In the genomic region with DNA sequence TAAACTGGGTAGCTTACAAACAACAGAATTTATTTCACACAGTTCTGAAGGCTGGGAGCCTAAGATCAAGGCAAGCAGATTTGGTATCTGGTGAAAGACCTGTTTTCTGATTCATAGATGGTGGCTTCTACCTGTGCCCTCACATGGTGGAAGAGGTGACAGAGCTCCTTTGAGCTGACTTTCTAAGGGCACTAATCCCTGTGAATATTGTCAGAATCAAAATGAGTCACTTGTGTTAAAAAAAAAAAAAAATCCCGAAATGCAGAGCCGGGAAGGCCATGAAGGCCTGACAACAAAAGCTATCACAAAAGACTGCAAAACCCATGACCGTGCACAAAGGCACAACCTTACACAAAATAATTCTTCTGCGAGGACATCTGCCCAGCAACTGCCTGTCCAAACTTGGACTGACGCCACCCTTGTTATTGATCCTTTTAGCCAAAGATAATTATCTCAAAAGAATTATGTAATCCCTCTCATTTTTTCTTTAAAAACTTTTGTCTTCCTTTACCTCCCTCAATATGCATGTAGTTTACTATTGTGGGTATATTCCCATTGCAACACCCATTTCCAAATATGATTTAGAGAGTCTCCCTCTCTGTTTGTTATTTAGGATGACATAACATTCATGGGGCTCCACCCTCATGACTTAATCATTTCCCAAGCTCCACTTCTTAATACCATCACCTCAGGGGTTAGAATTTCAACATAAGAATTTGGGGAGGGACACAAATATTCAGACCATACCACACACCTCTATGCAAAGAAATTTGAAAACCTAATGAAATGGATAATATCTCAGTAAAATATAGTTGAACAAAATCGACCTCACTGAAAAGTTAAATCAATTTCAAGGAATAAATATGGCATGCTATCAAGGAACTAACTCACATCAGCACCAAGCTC, we compare ENCODE assay signal across 13 cellular contexts. TPM values are rescaled to one million over a fixed set of nuclear protein-coding genes. Genes with fewer than 3 reads are reported as not detected.
A peak's percentile ranks its signal among the peaks of the same experiment; 100 is the strongest.
DNase-seq lines count a peak whose midpoint lies in the region; ATAC-seq and TF ChIP-seq lines count a peak whose summit lies in the region.
"Had no signal": no experiment of that assay in that cellular context is flagged by ENCODE, and none has a peak within 500 bp of the region (broad histone marks: within the 10 kb centered on the region; RNA-seq: fewer than 3 reads in every experiment).

No MANE protein-coding gene starts in this region.

- H3K9me3 ChIP-seq in SK-N-SH (no peaks in the 10 kb centered on the region; the same call in 1 of the 2 replicates), Panc1 (ENCODE audit: control insufficient read depth, insufficient read depth, low read depth, low read length) (peaks cover 8% of the 10 kb centered on the region; the same call in 1 of the 2 replicates)
- H3K9me3 ChIP-seq: uterus had no signal

- 0 out of 2 replicates have a peak, but pooled peaks cover 4% of the 10 kb centered on the region for H3K9me3 Mint-ChIP-seq in HFFc6

- H2AFZ ChIP-seq in SK-N-SH (ENCODE audit: low read depth): no peak overlapping the region

- TF ChIP-seq CTCF in SK-N-SH (IDR thresholded peaks at IDR 0.05): no peak
- no peak for TF ChIP-seq CTCF in Panc1 (IDR thresholded peaks at IDR 0.05)
- no peak for TF ChIP-seq CTCF in HFFc6 (IDR thresholded peaks at IDR 0.05)

- TF ChIP-seq EP300 in SK-N-SH (IDR thresholded peaks at IDR 0.05; ENCODE audit: borderline replicate concordance in 1 of 2, low read depth in 1 of 2, low read length in 1 of 2): no peak

- no peaks in the 10 kb centered on the region for H3K4me1 ChIP-seq in SK-N-SH (ENCODE audit: control insufficient read depth in 1 of 2, insufficient read depth in 2 of 2, low read depth in 1 of 2, low read length in 1 of 2)
- H3K4me1 ChIP-seq in Panc1 (ENCODE audit: control insufficient read depth, insufficient read depth, low read length): peaks cover 21% of the 10 kb centered on the region; the same call in 1 of the 2 replicates
- H3K4me1 ChIP-seq: uterus had no signal

- intact Hi-C loops in Panc1 (cut with micrococcal nuclease; ENCODE audit: unreplicated experiment): no loop called here

- no peaks in the 10 kb centered on the region for H3K79me2 ChIP-seq in SK-N-SH (ENCODE audit: insufficient read depth)

- no peak overlapping the region for H3K4me2 ChIP-seq in SK-N-SH

- H3F3A ChIP-seq in SK-N-SH (replicated peaks; ENCODE audit: insufficient read depth): no peaks in the 10 kb centered on the region

- H3K36me3 Mint-ChIP-seq in HFFc6 (ENCODE audit: low read depth): no peaks in the 10 kb centered on the region

- CTCF ChIA-PET in SK-N-SH (lab: Yijun Ruan, JAX) (interaction anchor here (1.0 to 2.8 kb wide), 7 partner anchors 10 to 244 kb away, joined by 3 to 12 read pairs (median 4); a partner anchor contains a TSS), Panc1 (lab: Charles Lee) (no interaction called here)

- H3K4me3 ChIP-seq in SK-N-SH (ENCODE audit: low read depth in 2 of 2, low read length in 1 of 2): no peak overlapping the region
- H3K4me3 ChIP-seq in Panc1 (ENCODE audit: low read depth in 2 of 2, low read length in 2 of 2): no peak overlapping the region
- H3K4me3 ChIP-seq: uterus had no signal

- no peaks in the 10 kb centered on the region for H3K36me3 ChIP-seq in SK-N-SH (replicated peaks in 1 of 2; ENCODE audit: control insufficient read depth in 1 of 2, insufficient read depth in 2 of 2, low read length in 1 of 2)
- H3K36me3 ChIP-seq in Panc1 (ENCODE audit: control insufficient read depth, insufficient read depth, low read length): no peaks in the 10 kb centered on the region
- H3K36me3 ChIP-seq: uterus had no signal

- no peaks in the 10 kb centered on the region for H4K20me1 ChIP-seq in SK-N-SH (ENCODE audit: insufficient read depth)

- POLR2A ChIA-PET in SK-N-SH (lab: Yijun Ruan, JAX) (no interaction called here), Panc1 (lab: Charles Lee) (no interaction called here)

- H3K27ac ChIP-seq in SK-N-SH (ENCODE audit: low read depth in 2 of 2, low read length in 1 of 2): no peak overlapping the region
- H3K27ac ChIP-seq in Panc1 (ENCODE audit: low read length): peak overlapping the region; percentile 65; the same call in 1 of the 2 replicates
- H3K27ac ChIP-seq: uterus had no signal

- no peak for TF ChIP-seq RAD21 in SK-N-SH (IDR thresholded peaks at IDR 0.05; ENCODE audit: low read length)

- no peaks in the 10 kb centered on the region for H3K27me3 ChIP-seq in SK-N-SH (ENCODE audit: insufficient read depth)
- no peaks in the 10 kb centered on the region for H3K27me3 ChIP-seq in Panc1 (ENCODE audit: control insufficient read depth, insufficient read depth, low read length)
- H3K27me3 ChIP-seq: uterus had no signal

- no TSS peak for BruUV-seq in Panc1 (replicated peaks; lab: Mats Ljungman, UMichigan)

- no peak for DNase-seq in SK-N-SH
- DNase-seq in Panc1 (ENCODE audit: low read depth, low spot score): no peak
- no peak for DNase-seq in HFFc6
- no peak for DNase-seq in stimulated activated CD4-positive, alpha-beta T cell treated with anti-CD3 and anti-CD28 coated beads, Interleukin-2, amount 100 ng/mL, for 24 hours
- DNase-seq: amygdala; effector memory CD4-positive, alpha-beta T cell; hypothalamus; NCI-H1092 treated with DMSO at 0.1 percent for 48 hours; uterus had no signal

- no peak overlapping the region for H3K9ac ChIP-seq in SK-N-SH

- in situ Hi-C loops in Panc1 (cut with HindIII; ENCODE audit: low pct_unique_long_range_greater_than_20kb, low sequenced_read_pairs): no loop called here

- WGBS in SK-N-SH (ENCODE audit: low lambda C conversion rate): 64% methylated on average over 6 of the region's 6 CpGs

- no peak overlapping the region for H3K27ac Mint-ChIP-seq in HFFc6

- H3K27me3 Mint-ChIP-seq in HFFc6 (ENCODE audit: insufficient read depth): no peaks in the 10 kb centered on the region; the same call in 1 of the 2 replicates

- no peak overlapping the region for H3K4me3 Mint-ChIP-seq in HFFc6

- no peaks in the 10 kb centered on the region for H3K9me2 ChIP-seq in SK-N-SH

- peaks cover 15% of the 10 kb centered on the region for H3K4me1 Mint-ChIP-seq in HFFc6 (ENCODE audit: low read depth)

- no peak for ATAC-seq in SK-N-SH treated with all-trans-retinoic acid at 6 μM for 48 hours
- ATAC-seq in Panc1: peak; percentile 74
- peak; percentile 97 for ATAC-seq in esophagus mucosa
- no peak for ATAC-seq in GM18498 (IDR thresholded peaks at IDR 0.05; ENCODE audit: unreplicated experiment)
- no peak for ATAC-seq in GM18867 (IDR thresholded peaks at IDR 0.05; ENCODE audit: unreplicated experiment)

TF ChIP-seq in SK-N-SH, 30 proteins besides CTCF, POLR2A, EP300 and RAD21:
- TF ChIP-seq GATA2 (CRISPR knock-in tag; IDR thresholded peaks at IDR 0.05): no peak
- TF ChIP-seq TEAD4 (IDR thresholded peaks at IDR 0.05; ENCODE audit: borderline replicate concordance, insufficient read depth): peak; percentile 38; the same call in 1 of the 2 replicates
- TF ChIP-seq RCOR1 (IDR thresholded peaks at IDR 0.05; ENCODE audit: low read length): no peak

TF ChIP-seq in SK-N-SH treated with all-trans-retinoic acid at 6 μM for 48 hours, 23 proteins besides CTCF, POLR2A, EP300 and RAD21:
- no peak for TF ChIP-seq OSR1 (CRISPR knock-in tag; IDR thresholded peaks at IDR 0.05)
- no peak for TF ChIP-seq ZNF565 (CRISPR knock-in tag; conservative IDR thresholded peaks at IDR 0.05; ENCODE audit: low read depth)
- TF ChIP-seq, protein P1, sequence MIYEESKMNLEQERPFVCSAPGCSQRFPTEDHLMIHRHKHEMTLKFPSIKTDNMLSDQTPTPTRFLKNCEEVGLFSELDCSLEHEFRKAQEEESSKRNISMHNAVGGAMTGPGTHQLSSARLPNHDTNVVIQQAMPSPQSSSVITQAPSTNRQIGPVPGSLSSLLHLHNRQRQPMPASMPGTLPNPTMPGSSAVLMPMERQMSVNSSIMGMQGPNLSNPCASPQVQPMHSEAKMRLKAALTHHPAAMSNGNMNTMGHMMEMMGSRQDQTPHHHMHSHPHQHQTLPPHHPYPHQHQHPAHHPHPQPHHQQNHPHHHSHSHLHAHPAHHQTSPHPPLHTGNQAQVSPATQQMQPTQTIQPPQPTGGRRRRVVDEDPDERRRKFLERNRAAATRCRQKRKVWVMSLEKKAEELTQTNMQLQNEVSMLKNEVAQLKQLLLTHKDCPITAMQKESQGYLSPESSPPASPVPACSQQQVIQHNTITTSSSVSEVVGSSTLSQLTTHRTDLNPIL (CRISPR knock-in tag; IDR thresholded peaks at IDR 0.05; ENCODE audit: low read depth): no peak
- TF ChIP-seq ISL1 (CRISPR knock-in tag; IDR thresholded peaks at IDR 0.05): no peak
- TF ChIP-seq ZFP3 (CRISPR knock-in tag; IDR thresholded peaks at IDR 0.05): no peak

RNA-seq across cellular contexts. Expression of a gene that starts 19.8 kb away (rescaled TPM):
- 13.8 and 15.5 TPM in 2 replicates for polyA plus RNA-seq in SK-N-SH (2012; rRNA removed)
- 21.8 and 23.7 TPM in 2 replicates for polyA plus RNA-seq in SK-N-SH (2012; cell fraction: cytosol; rRNA removed)
- 4.6 and 7.5 TPM in 2 replicates for polyA plus RNA-seq in SK-N-SH (2012; cell fraction: nucleus; rRNA removed)
- total RNA-seq in Panc1 (2021; ENCODE audit: unreplicated experiment) (32.5 TPM), esophagus mucosa (7.8 TPM)
- 24.4 TPM for polyA plus RNA-seq in Panc1 (2012; ENCODE audit: insufficient read length)
- total RNA-seq in HFFc6 (2021; fragmentation: NEBNext Ultra II Directional; extraction: Animal tissue kit (Norgen Biotek cat#: 25700)): 10 to 100 TPM; 15.2 to 19.5 (median 17.7) TPM

Comparison
In these comparisons a context has a peak if more than half of its experiments do, and no peak if none do; other contexts are left out.
1. ATAC-seq: peak in Panc1 (single experiment) and esophagus mucosa (single experiment); none in SK-N-SH treated with all-trans-retinoic acid at 6 μM for 48 hours (single experiment), GM18498 (single experiment) and GM18867 (single experiment).